Comparison of ENCODE assay signal across 29 cellular contexts in the genomic region with DNA sequence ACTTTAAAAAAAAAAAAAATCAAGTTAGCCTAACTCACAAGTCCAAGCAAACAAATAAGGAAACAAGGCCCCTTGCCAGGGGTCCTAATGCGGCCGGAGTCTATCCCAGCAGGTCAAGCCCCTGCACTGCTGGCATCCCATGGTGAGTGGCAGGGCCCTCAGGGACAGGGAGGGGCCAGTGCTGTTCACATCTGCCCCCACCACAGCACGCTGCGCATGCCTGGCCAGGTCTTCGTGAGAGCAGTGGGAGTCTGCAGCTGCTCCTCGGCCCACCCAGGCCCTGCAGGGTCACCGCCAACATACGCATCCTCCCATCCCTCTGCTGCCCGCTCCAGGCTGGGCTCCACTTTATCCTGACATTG.
DNase-seq lines count a peak whose midpoint lies in the region; ATAC-seq and TF ChIP-seq lines count a peak whose summit lies in the region.
"Had no signal": no experiment of that assay in that cellular context is flagged by ENCODE, and none has a peak within 500 bp of the region (broad histone marks: within the 10 kb centered on the region; RNA-seq: fewer than 3 reads in every experiment).

No MANE protein-coding gene starts in this region.

- DNase-seq in CD14-positive monocyte (ENCODE audit: low spot score) = peak; percentile 30
- DNase-seq in stimulated activated effector memory CD8-positive, alpha-beta T cell treated with anti-CD3 and anti-CD28 coated beads, Interleukin-12 subunit alpha, Interleukin-12 subunit beta, amount 100 ng/mL, for 72 hours (ENCODE audit: low spot score in 2 of 2) = no peak
- DNase-seq in left colon = no peak
- no peak for DNase-seq in NCI-H446 treated with DMSO at 0.1 percent for 48 hours (lab: John Stamatoyannopoulos, UW)
- DNase-seq in GM20000 (ENCODE audit: low spot score) = no peak
- DNase-seq: activated CD4-positive, alpha-beta T cell treated with anti-CD3 and anti-CD28 coated beads, Interleukin-2, amount 50 U/mL, for 48 hours; activated CD4-positive, CD25-positive, alpha-beta regulatory T cell; activated gamma-delta T cell; activated T-cell treated with anti-CD3 and anti-CD28 coated beads, Interleukin-2, amount 50 U/mL, for 1 hour; central memory CD4-positive, alpha-beta T cell; DMS79 treated with DMSO at 0.1 percent for 48 hours; foreskin keratinocyte; GDM1; Karpas-422; kidney; NCI-H1436; NCI-H2081; NCI-H526; nephron progenitor cell; OCI-M1; stimulated activated CD8-positive, alpha-beta memory T cell treated with anti-CD3 and anti-CD28 coated beads, Interleukin-4, amount 100 ng/mL, for 48 hours had no signal

- H3K27me3 ChIP-seq in BLaER1 (no peaks in the 10 kb centered on the region), layer of hippocampus (ENCODE audit: control insufficient read depth, insufficient read depth, low read length) (no peaks in the 10 kb centered on the region)
- H3K27me3 ChIP-seq: esophagus muscularis mucosa, right atrium auricular region had no signal

- H3K27ac ChIP-seq in BLaER1 = no peak overlapping the region
- H3K27ac ChIP-seq in layer of hippocampus (ENCODE audit: low read depth, low read length) = peak overlapping the region; percentile 58
- H3K27ac ChIP-seq: esophagus muscularis mucosa, foreskin keratinocyte, right atrium auricular region had no signal

- no peaks in the 10 kb centered on the region for H3K36me3 ChIP-seq in BLaER1
- H3K36me3 ChIP-seq: esophagus muscularis mucosa, right atrium auricular region had no signal

- H3K4me3 ChIP-seq in BLaER1 = no peak overlapping the region
- H3K4me3 ChIP-seq: esophagus muscularis mucosa, GM23338, right atrium auricular region had no signal

- intact Hi-C loops in CD14-positive monocyte (cut with micrococcal nuclease) = no loop called here
- intact Hi-C loops in left colon (cut with DNase I, micrococcal nuclease) = no loop called here

- peaks cover 2 to 6% (median 4%) of the 10 kb centered on the region in 3 donors for H3K27me3 Mint-ChIP-seq in CD14-positive monocyte (ENCODE audit: low read depth in 3 of 3)

- peaks cover 0 to 13% (median 3%) of the 10 kb centered on the region in 7 donors for H3K9me3 Mint-ChIP-seq in CD14-positive monocyte
- no peaks in the 10 kb centered on the region for H3K9me3 Mint-ChIP-seq in stimulated activated effector memory CD8-positive, alpha-beta T cell treated with anti-CD3 and anti-CD28 coated beads, Interleukin-12 subunit alpha, Interleukin-12 subunit beta, amount 100 ng/mL, for 72 hours
- H3K9me3 Mint-ChIP-seq: T-helper 1 cell treated with Interleukin-12 subunit alpha and Interleukin-12 subunit beta and Interleukin-4 antibody, amounts not matched to agents 30 μg/mL and 1 μg/mL, for 36 hours; type B pancreatic cell had no signal

- H4K20me1 ChIP-seq in BLaER1 = no peaks in the 10 kb centered on the region

- H3K4me1 Mint-ChIP-seq in CD14-positive monocyte = peaks cover 7% of the 10 kb centered on the region
- H3K4me1 Mint-ChIP-seq in stimulated activated effector memory CD8-positive, alpha-beta T cell treated with anti-CD3 and anti-CD28 coated beads, Interleukin-12 subunit alpha, Interleukin-12 subunit beta, amount 100 ng/mL, for 72 hours = no peaks in the 10 kb centered on the region

- H3K9me3 ChIP-seq in BLaER1 = no peaks in the 10 kb centered on the region
- H3K9me3 ChIP-seq: esophagus muscularis mucosa, right atrium auricular region had no signal

- ATAC-seq in stimulated activated effector memory CD8-positive, alpha-beta T cell treated with anti-CD3 and anti-CD28 coated beads, Interleukin-12 subunit alpha, Interleukin-12 subunit beta, amount 100 ng/mL, for 72 hours = peak; percentile 40
- ATAC-seq in left colon = no peak
- ATAC-seq: foreskin keratinocyte, SK-N-SH treated with all-trans-retinoic acid at 6 μM for 48 hours had no signal

- TF ChIP-seq CTCF in CD14-positive monocyte (IDR thresholded peaks at IDR 0.05) = no peak
- no peak for TF ChIP-seq CTCF in GM20000 (IDR thresholded peaks at IDR 0.05; ENCODE audit: extremely low read depth, missing control alignments)

- no peak overlapping the region for H3K9ac ChIP-seq in BLaER1

- peaks cover 52% of the 10 kb centered on the region for H3K4me1 ChIP-seq in BLaER1
- H3K4me1 ChIP-seq: foreskin keratinocyte, right atrium auricular region had no signal

- H3K27ac Mint-ChIP-seq in CD14-positive monocyte = no peak overlapping the region
- H3K27ac Mint-ChIP-seq in stimulated activated effector memory CD8-positive, alpha-beta T cell treated with anti-CD3 and anti-CD28 coated beads, Interleukin-12 subunit alpha, Interleukin-12 subunit beta, amount 100 ng/mL, for 72 hours = no peak overlapping the region
- H3K27ac Mint-ChIP-seq: GM23338; nephron progenitor cell; T-helper 1 cell treated with Interleukin-12 subunit alpha and Interleukin-12 subunit beta and Interleukin-4 antibody, amounts not matched to agents 30 μg/mL and 1 μg/mL, for 36 hours; type B pancreatic cell had no signal

- no peak overlapping the region for H3K4me3 Mint-ChIP-seq in CD14-positive monocyte
- H3K4me3 Mint-ChIP-seq in stimulated activated effector memory CD8-positive, alpha-beta T cell treated with anti-CD3 and anti-CD28 coated beads, Interleukin-12 subunit alpha, Interleukin-12 subunit beta, amount 100 ng/mL, for 72 hours = no peak overlapping the region
- H3K4me3 Mint-ChIP-seq: GM23338; nephron progenitor cell; T-helper 1 cell treated with Interleukin-12 subunit alpha and Interleukin-12 subunit beta and Interleukin-4 antibody, amounts not matched to agents 30 μg/mL and 1 μg/mL, for 36 hours; type B pancreatic cell had no signal

- no peaks in the 10 kb centered on the region for H3K36me3 Mint-ChIP-seq in CD14-positive monocyte
- no peaks in the 10 kb centered on the region for H3K36me3 Mint-ChIP-seq in stimulated activated effector memory CD8-positive, alpha-beta T cell treated with anti-CD3 and anti-CD28 coated beads, Interleukin-12 subunit alpha, Interleukin-12 subunit beta, amount 100 ng/mL, for 72 hours
- H3K36me3 Mint-ChIP-seq: type B pancreatic cell had no signal

- H3K4me2 ChIP-seq in BLaER1 = peak overlapping the region; percentile 17; the same call in 1 of the 2 replicates
- H3K4me2 ChIP-seq: GM23338 had no signal
